Comparison of ENCODE assay signal across 17 cellular contexts in genomic region chr2:40369619-40370397, GRCh38.
DNase-seq lines count a peak whose midpoint lies in the region; TF ChIP-seq lines count a peak whose summit lies in the region.
"Had no signal": no experiment of that assay in that cellular context is flagged by ENCODE, and none has a peak within 500 bp of the region (broad histone marks: within the 10 kb centered on the region; RNA-seq: fewer than 3 reads in every experiment).

No MANE protein-coding gene starts in this region.

- TF ChIP-seq CTCF in sigmoid colon (IDR thresholded peaks at IDR 0.05) (no peak), right atrium auricular region (IDR thresholded peaks at IDR 0.05) (no peak)

- peaks cover 0 to 71% (median 51%) of the 10 kb centered on the region in 4 donors for H3K4me1 ChIP-seq in sigmoid colon
- H3K4me1 ChIP-seq in right atrium auricular region, result peaks cover 0 to 61% of the 10 kb centered on the region in 2 donors
- H3K4me1 ChIP-seq: prostate gland had no signal

- no peak for TF ChIP-seq EP300 in sigmoid colon (IDR thresholded peaks at IDR 0.05)

- DNase-seq in ELR (ENCODE audit: low read depth), result peak; percentile 77
- DNase-seq in OCI-M1 (lab: John Stamatoyannopoulos, UW), result peak; percentile 43
- peak; percentile 31 for DNase-seq in fibroblast of gingiva (ENCODE audit: low read depth)
- DNase-seq in sigmoid colon, result no peak
- DNase-seq in GDM1 (lab: John Stamatoyannopoulos, UW), result no peak
- no peak for DNase-seq in right atrium auricular region (ENCODE audit: low spot score)
- no peak for DNase-seq in hippocampal formation (lab: John Stamatoyannopoulos, UW)
- DNase-seq in NCI-H226, result no peak
- DNase-seq: activated CD4-positive, CD25-positive, alpha-beta regulatory T cell treated with anti-CD3 and anti-CD28 coated beads, Interleukin-2, amount 50 U/mL, for 72 hours; activated T-cell treated with anti-CD3 and anti-CD28 coated beads, Interleukin-2, amount 50 U/mL, for 24 hours; C1 segment of cervical spinal cord; dorsolateral prefrontal cortex; NCI-H1417 treated with DMSO at 0.1 percent for 48 hours; NCI-H524; PC-9; T-cell had no signal

- H3K36me3 ChIP-seq in sigmoid colon, result no peaks in the 10 kb centered on the region
- H3K36me3 ChIP-seq in right atrium auricular region, result no peaks in the 10 kb centered on the region
- H3K36me3 ChIP-seq: prostate gland had no signal

- no peak for TF ChIP-seq POLR2A in sigmoid colon (IDR thresholded peaks at IDR 0.05)

- H3K27ac ChIP-seq in sigmoid colon, result peak overlapping the region in 3 of 4 donors; percentile 40 to 75 (median 75)
- H3K27ac ChIP-seq in right atrium auricular region, result no peak overlapping the region
- H3K27ac ChIP-seq: PC-9, prostate gland had no signal

- H3K4me3 ChIP-seq in sigmoid colon (no peak overlapping the region), right atrium auricular region (no peak overlapping the region)
- H3K4me3 ChIP-seq: dorsolateral prefrontal cortex, PC-9, prostate gland had no signal

- 69 to 84% methylated on average over 3 of the region's 3 CpGs for WGBS in sigmoid colon, 2 donors

- no peaks in the 10 kb centered on the region for H3K9me3 ChIP-seq in sigmoid colon
- no peaks in the 10 kb centered on the region for H3K9me3 ChIP-seq in right atrium auricular region
- H3K9me3 ChIP-seq: prostate gland had no signal

- intact Hi-C loops in sigmoid colon (cut with DNase I), result loop anchor here (5.0 kb wide), 2 partner anchors 82 to 137 kb away; partner anchors contain the start of gene SLC8A1

- H3K27me3 ChIP-seq in sigmoid colon (no peaks in the 10 kb centered on the region), right atrium auricular region (no peaks in the 10 kb centered on the region)

Comparison
In these comparisons a context has a peak if more than half of its experiments do, and no peak if none do; other contexts are left out.
1. DNase-seq: peak in ELR (single experiment), OCI-M1 (single experiment) and fibroblast of gingiva (single experiment); none in sigmoid colon (single experiment), GDM1 (single experiment), right atrium auricular region (single experiment), hippocampal formation (0 of 2) and NCI-H226 (single experiment).
2. H3K27ac ChIP-seq: peak in sigmoid colon (3 of 4); none in right atrium auricular region (0 of 2).